In the genomic region with DNA sequence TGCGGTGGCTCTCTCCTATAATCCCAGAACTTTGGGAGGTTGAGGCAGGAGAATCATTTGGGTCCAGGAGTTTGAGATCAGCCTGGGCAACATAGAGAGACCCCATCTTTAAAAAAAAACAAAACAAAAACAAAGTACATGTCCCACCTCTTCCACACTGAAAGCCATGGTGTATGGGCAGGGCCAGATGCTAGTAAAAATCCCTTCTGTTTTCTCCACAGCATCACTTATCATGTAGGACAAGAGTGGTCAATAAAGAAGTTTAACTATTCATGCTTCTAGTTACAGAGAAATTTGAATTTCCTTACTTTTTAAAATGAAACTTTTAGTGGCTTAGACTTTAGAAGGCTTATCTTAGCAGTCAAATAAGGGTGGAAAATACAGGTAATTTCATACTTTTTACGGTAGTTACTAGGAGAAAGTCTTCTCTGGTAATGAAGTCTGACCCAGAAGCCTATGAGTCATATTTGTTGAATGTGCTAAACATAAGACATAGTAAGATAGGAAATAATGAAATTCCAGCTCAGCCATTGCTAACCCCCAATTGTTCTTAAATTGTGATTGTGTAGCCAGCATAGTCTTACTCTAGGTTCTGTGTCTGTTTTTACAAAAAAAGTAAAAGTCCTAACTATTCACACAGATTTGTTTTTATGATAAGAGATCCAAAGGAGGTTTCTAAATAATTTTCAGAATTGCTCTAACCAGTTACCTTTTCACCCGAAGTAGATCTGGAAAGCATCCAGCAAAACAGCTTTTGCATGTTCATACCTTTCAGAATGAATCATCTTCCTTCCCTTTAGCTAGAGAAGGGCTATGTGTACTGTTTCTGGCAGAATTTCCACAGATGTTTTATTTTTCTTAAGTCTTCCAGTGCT, we compare ENCODE assay signal across 9 cellular contexts. TPM values are rescaled to one million over a fixed set of nuclear protein-coding genes. Genes with fewer than 3 reads are reported as not detected.
DNase-seq lines count a peak whose midpoint lies in the region; ATAC-seq and TF ChIP-seq lines count a peak whose summit lies in the region.
"Had no signal": no experiment of that assay in that cellular context is flagged by ENCODE, and none has a peak within 500 bp of the region (broad histone marks: within the 10 kb centered on the region; RNA-seq: fewer than 3 reads in every experiment).

No MANE protein-coding gene starts in this region.

- no peak for TF ChIP-seq CTCF in GM12865 (IDR thresholded peaks at IDR 0.05; ENCODE audit: insufficient read depth, low read depth, low read length, missing control alignments)
- no peak for TF ChIP-seq CTCF in HEK293 (tag by site-specific recombination; IDR thresholded peaks at IDR 0.05)

- CTCF ChIA-PET in HEK293 (lab: Yijun Ruan, JAX) = no interaction called here

- ATAC-seq in SK-N-SH treated with all-trans-retinoic acid at 6 μM for 48 hours = peak; percentile 94
- ATAC-seq in HG03139 (IDR thresholded peaks at IDR 0.05; ENCODE audit: unreplicated experiment) = no peak
- no peak for ATAC-seq in HG03039 (IDR thresholded peaks at IDR 0.05; ENCODE audit: unreplicated experiment)

- POLR2A ChIA-PET in HEK293 (lab: Yijun Ruan, JAX) = interaction anchor here (1.2 kb wide), 1 partner anchor 16 kb away, joined by 3 read pairs; a partner anchor contains a TSS

- peak; percentile 83 for DNase-seq in GM12865 (ENCODE audit: low read depth)
- DNase-seq in fibroblast of the conjunctiva (ENCODE audit: low read depth) = peak; percentile 43
- no peak for DNase-seq in NCI-H748 (lab: John Stamatoyannopoulos, UW; ENCODE audit: unreplicated experiment)
- DNase-seq: right cardiac atrium had no signal

- no peaks in the 10 kb centered on the region; the same call in 1 of the 2 replicates for H3K4me1 ChIP-seq in HEK293 (ENCODE audit: control insufficient read depth, insufficient read depth, low read length)
- no peaks in the 10 kb centered on the region for H3K4me1 ChIP-seq in thymus (ENCODE audit: control insufficient read depth, insufficient read depth, low read length)

- no peaks in the 10 kb centered on the region for H3K9me3 ChIP-seq in HEK293 (ENCODE audit: control insufficient read depth, insufficient read depth, low read depth, low read length)
- H3K9me3 ChIP-seq in thymus (ENCODE audit: control insufficient read depth) = no peaks in the 10 kb centered on the region

- H3K27me3 ChIP-seq in thymus (ENCODE audit: control insufficient read depth, insufficient read depth) = no peaks in the 10 kb centered on the region

- H3K27ac ChIP-seq in HEK293 (ENCODE audit: extremely low read depth, low read depth, low read length) (no peak overlapping the region), thymus (ENCODE audit: low read depth) (peak overlapping the region; percentile 43)

- 63% methylated on average over 3 of the region's 3 CpGs for WGBS in thymus

- H3K36me3 ChIP-seq in HEK293 (ENCODE audit: control insufficient read depth in 2 of 2, insufficient read depth in 1 of 2, low read length in 2 of 2) = peaks cover 0 to 15% of the 10 kb centered on the region in 2 experiments; a peak in 2 of 3 replicates
- H3K36me3 ChIP-seq in thymus (ENCODE audit: control insufficient read depth, insufficient read depth) = peaks cover 6% of the 10 kb centered on the region

- H3K4me3 ChIP-seq in GM12865 (ENCODE audit: low read depth, low read length) (peak overlapping the region; percentile 15), HEK293 (ENCODE audit: low read depth, low read length) (no peak overlapping the region), thymus (ENCODE audit: low read length) (no peak overlapping the region)

TF ChIP-seq in HEK293, 187 proteins besides CTCF, POLR2A, EP300 and RAD21 (continues in another document):
- TF ChIP-seq SCRT2 (tag by site-specific recombination; IDR thresholded peaks at IDR 0.05) (peak; percentile 34), SETDB1 (IDR thresholded peaks at IDR 0.05; ENCODE audit: insufficient read length, low read length) (no peak), ZNF501 (tag by site-specific recombination; IDR thresholded peaks at IDR 0.05) (no peak)
- TF ChIP-seq, protein P1, sequence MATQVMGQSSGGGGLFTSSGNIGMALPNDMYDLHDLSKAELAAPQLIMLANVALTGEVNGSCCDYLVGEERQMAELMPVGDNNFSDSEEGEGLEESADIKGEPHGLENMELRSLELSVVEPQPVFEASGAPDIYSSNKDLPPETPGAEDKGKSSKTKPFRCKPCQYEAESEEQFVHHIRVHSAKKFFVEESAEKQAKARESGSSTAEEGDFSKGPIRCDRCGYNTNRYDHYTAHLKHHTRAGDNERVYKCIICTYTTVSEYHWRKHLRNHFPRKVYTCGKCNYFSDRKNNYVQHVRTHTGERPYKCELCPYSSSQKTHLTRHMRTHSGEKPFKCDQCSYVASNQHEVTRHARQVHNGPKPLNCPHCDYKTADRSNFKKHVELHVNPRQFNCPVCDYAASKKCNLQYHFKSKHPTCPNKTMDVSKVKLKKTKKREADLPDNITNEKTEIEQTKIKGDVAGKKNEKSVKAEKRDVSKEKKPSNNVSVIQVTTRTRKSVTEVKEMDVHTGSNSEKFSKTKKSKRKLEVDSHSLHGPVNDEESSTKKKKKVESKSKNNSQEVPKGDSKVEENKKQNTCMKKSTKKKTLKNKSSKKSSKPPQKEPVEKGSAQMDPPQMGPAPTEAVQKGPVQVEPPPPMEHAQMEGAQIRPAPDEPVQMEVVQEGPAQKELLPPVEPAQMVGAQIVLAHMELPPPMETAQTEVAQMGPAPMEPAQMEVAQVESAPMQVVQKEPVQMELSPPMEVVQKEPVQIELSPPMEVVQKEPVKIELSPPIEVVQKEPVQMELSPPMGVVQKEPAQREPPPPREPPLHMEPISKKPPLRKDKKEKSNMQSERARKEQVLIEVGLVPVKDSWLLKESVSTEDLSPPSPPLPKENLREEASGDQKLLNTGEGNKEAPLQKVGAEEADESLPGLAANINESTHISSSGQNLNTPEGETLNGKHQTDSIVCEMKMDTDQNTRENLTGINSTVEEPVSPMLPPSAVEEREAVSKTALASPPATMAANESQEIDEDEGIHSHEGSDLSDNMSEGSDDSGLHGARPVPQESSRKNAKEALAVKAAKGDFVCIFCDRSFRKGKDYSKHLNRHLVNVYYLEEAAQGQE (tag by site-specific recombination; IDR thresholded peaks at IDR 0.05) = no peak
- TF ChIP-seq, protein P2, sequence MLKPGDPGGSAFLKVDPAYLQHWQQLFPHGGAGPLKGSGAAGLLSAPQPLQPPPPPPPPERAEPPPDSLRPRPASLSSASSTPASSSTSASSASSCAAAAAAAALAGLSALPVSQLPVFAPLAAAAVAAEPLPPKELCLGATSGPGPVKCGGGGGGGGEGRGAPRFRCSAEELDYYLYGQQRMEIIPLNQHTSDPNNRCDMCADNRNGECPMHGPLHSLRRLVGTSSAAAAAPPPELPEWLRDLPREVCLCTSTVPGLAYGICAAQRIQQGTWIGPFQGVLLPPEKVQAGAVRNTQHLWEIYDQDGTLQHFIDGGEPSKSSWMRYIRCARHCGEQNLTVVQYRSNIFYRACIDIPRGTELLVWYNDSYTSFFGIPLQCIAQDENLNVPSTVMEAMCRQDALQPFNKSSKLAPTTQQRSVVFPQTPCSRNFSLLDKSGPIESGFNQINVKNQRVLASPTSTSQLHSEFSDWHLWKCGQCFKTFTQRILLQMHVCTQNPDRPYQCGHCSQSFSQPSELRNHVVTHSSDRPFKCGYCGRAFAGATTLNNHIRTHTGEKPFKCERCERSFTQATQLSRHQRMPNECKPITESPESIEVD (tag by site-specific recombination; IDR thresholded peaks at IDR 0.05) = peak; percentile 77

TF ChIP-seq in SK-N-SH treated with all-trans-retinoic acid at 6 μM for 48 hours, 23 proteins besides CTCF, POLR2A, EP300 and RAD21:
- TF ChIP-seq ISL1 (CRISPR knock-in tag; IDR thresholded peaks at IDR 0.05) = peak; percentile 24; the same call in 1 of the 2 replicates
- TF ChIP-seq TCF4 (CRISPR knock-in tag; IDR thresholded peaks at IDR 0.05; ENCODE audit: borderline replicate concordance) = no peak

RNA-seq across cellular contexts. Expression of a gene that starts 16.4 kb away (rescaled TPM):
- polyA plus RNA-seq in thymus = 7.5 TPM

RNA-seq across cellular contexts. Expression of a gene that starts 56.3 kb away (rescaled TPM):
- 50.6 TPM for polyA plus RNA-seq in thymus
